21 cellular contexts compared by ENCODE assay signal in genomic region chr19:11007376-11007775, GRCh38. TPM values are rescaled to one million over a fixed set of nuclear protein-coding genes. Genes with fewer than 3 reads are reported as not detected.
DNase-seq lines count a peak whose midpoint lies in the region; ATAC-seq and TF ChIP-seq lines count a peak whose summit lies in the region.
"Had no signal": no experiment of that assay in that cellular context is flagged by ENCODE, and none has a peak within 500 bp of the region (broad histone marks: within the 10 kb centered on the region; RNA-seq: fewer than 3 reads in every experiment).

No MANE protein-coding gene starts in this region.

- no peaks in the 10 kb centered on the region for H3K27me3 ChIP-seq in trophoblast cell (ENCODE audit: insufficient read depth, low read length)
- H3K27me3 ChIP-seq: BE2C, BLaER1 had no signal

- no peak overlapping the region for H3K23ac ChIP-seq in trophoblast cell (ENCODE audit: low read length)

- H3K18ac ChIP-seq in trophoblast cell (ENCODE audit: low read length) = no peak overlapping the region

- POLR2A ChIA-PET in RWPE1 (lab: Yijun Ruan, JAX; ENCODE audit: low non-redundant PET) = no interaction called here

- 0 out of 2 replicates have a peak overlapping the region, but pooled peaks have one; percentile 1 for H3K27ac ChIP-seq in RWPE1
- no peak overlapping the region for H3K27ac ChIP-seq in trophoblast cell (ENCODE audit: low read depth, low read length)

- H4K8ac ChIP-seq in trophoblast cell (ENCODE audit: low read depth, low read length) = no peak overlapping the region

- no peak overlapping the region for H2AFZ ChIP-seq in trophoblast cell (ENCODE audit: insufficient read depth, low read length, poor library complexity)

- H3K9me3 ChIP-seq in trophoblast cell (ENCODE audit: insufficient read depth, low read depth, low read length) (no peaks in the 10 kb centered on the region), mucosa of descending colon (no peaks in the 10 kb centered on the region)
- H3K9me3 ChIP-seq: BE2C, BLaER1 had no signal

- no peak overlapping the region for H2AK5ac ChIP-seq in trophoblast cell (ENCODE audit: low read length)

- no peak overlapping the region for H2BK5ac ChIP-seq in trophoblast cell (ENCODE audit: low read depth, low read length, poor library complexity)

- no peak overlapping the region for H3K4ac ChIP-seq in trophoblast cell (ENCODE audit: low read depth, low read length)

- H2BK120ac ChIP-seq in trophoblast cell (ENCODE audit: insufficient read depth, low read length, poor library complexity) = no peak overlapping the region

- no CpG with 5 or more reads among the region's 6 CpGs for WGBS in trophoblast cell (ENCODE audit: extremely low coverage, insufficient coverage, insufficient read length)

- H4K12ac ChIP-seq in trophoblast cell (ENCODE audit: low read depth, low read length) = no peak overlapping the region

- peaks cover 57 to 67% of the 10 kb centered on the region in 2 experiments for H3K36me3 ChIP-seq in trophoblast cell (ENCODE audit: control insufficient read depth in 1 of 2, insufficient read depth in 2 of 2, low read length in 2 of 2)
- no peaks in the 10 kb centered on the region for H3K36me3 ChIP-seq in mucosa of descending colon (ENCODE audit: low read depth)

- ATAC-seq in mucosa of descending colon (no peak), SK-N-SH treated with all-trans-retinoic acid at 6 μM for 48 hours (no peak)

- no peak overlapping the region for H3K4me2 ChIP-seq in trophoblast cell (ENCODE audit: low read length)
- H3K4me2 ChIP-seq: BLaER1 had no signal

- H3K4me3 ChIP-seq in trophoblast cell (ENCODE audit: low read depth, low read length) (no peak overlapping the region), mucosa of descending colon (no peak overlapping the region)
- H3K4me3 ChIP-seq: BLaER1 had no signal

- no peak overlapping the region for H4K91ac ChIP-seq in trophoblast cell (ENCODE audit: low read depth, low read length)

- no peak overlapping the region for H3K9ac ChIP-seq in trophoblast cell (ENCODE audit: low read length)
- H3K9ac ChIP-seq: BLaER1 had no signal

- no peaks in the 10 kb centered on the region for H3K79me2 ChIP-seq in trophoblast cell (ENCODE audit: control insufficient read depth, insufficient read depth, low read length, poor library complexity)

- no peak overlapping the region for H3K14ac ChIP-seq in trophoblast cell (ENCODE audit: low read length)

- CTCF ChIA-PET in RWPE1 (lab: Yijun Ruan, JAX) = interaction anchor here (0.7 to 1.2 kb wide), 2 partner anchors 29 to 71 kb away, joined by 3 to 6 read pairs; no protein-coding TSS in a partner anchor

- no peaks in the 10 kb centered on the region for H3K79me1 ChIP-seq in trophoblast cell (ENCODE audit: low read length)

- H3K4me1 ChIP-seq in trophoblast cell (ENCODE audit: control insufficient read depth in 1 of 2, insufficient read depth in 2 of 2, low read length in 2 of 2) = no peaks in the 10 kb centered on the region
- H3K4me1 ChIP-seq in mucosa of descending colon (ENCODE audit: low read depth) = no peaks in the 10 kb centered on the region
- H3K4me1 ChIP-seq: BE2C had no signal

- DNase-seq in RWPE1 (ENCODE audit: low spot score) (no peak), islet precursor cell (peak; percentile 35), trophoblast cell (peak; percentile 77 to 88), DMS53 treated with DMSO at 0.1 percent for 48 hours (lab: John Stamatoyannopoulos, UW; ENCODE audit: unreplicated experiment) (no peak), mucosa of descending colon (no peak), inferior parietal cortex (ENCODE audit: extremely low spot score) (no peak)
- DNase-seq: 8988T; ACHN; BE2C; C1 segment of cervical spinal cord; CD4-positive, alpha-beta memory T cell; CD4-positive, CD25-positive, alpha-beta regulatory T cell; CD8-positive, alpha-beta memory T cell; COR-L47; DMS 273 treated with DMSO at 0.1 percent for 48 hours; DMS153; DMS53; DMS79 treated with DMSO at 0.1 percent for 48 hours; GF-D8 had no signal

- intact Hi-C loops in mucosa of descending colon (cut with DNase I, micrococcal nuclease) = no loop called here

- TF ChIP-seq CTCF in RWPE1 (conservative IDR thresholded peaks at IDR 0.05; ENCODE audit: low read depth) (no peak), mucosa of descending colon (IDR thresholded peaks at IDR 0.05) (no peak)

- no peak overlapping the region for H2BK12ac ChIP-seq in trophoblast cell (ENCODE audit: low read length)

TF ChIP-seq in SK-N-SH treated with all-trans-retinoic acid at 6 μM for 48 hours, 23 proteins besides CTCF, POLR2A, EP300 and RAD21 (continues in another document):
- no peak for TF ChIP-seq TSHZ2 (CRISPR knock-in tag; IDR thresholded peaks at IDR 0.05)
- no peak for TF ChIP-seq PATZ1 (CRISPR knock-in tag; IDR thresholded peaks at IDR 0.05; ENCODE audit: borderline replicate concordance)
- TF ChIP-seq ZNF70 (CRISPR knock-in tag; IDR thresholded peaks at IDR 0.05) = no peak
- TF ChIP-seq PPARA (CRISPR knock-in tag; IDR thresholded peaks at IDR 0.05; ENCODE audit: borderline replicate concordance) = no peak
- TF ChIP-seq, protein P1, sequence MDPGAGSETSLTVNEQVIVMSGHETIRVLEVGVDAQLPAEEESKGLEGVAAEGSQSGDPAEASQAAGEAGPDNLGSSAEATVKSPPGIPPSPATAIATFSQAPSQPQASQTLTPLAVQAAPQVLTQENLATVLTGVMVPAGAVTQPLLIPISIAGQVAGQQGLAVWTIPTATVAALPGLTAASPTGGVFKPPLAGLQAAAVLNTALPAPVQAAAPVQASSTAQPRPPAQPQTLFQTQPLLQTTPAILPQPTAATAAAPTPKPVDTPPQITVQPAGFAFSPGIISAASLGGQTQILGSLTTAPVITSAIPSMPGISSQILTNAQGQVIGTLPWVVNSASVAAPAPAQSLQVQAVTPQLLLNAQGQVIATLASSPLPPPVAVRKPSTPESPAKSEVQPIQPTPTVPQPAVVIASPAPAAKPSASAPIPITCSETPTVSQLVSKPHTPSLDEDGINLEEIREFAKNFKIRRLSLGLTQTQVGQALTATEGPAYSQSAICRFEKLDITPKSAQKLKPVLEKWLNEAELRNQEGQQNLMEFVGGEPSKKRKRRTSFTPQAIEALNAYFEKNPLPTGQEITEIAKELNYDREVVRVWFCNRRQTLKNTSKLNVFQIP (CRISPR knock-in tag; IDR thresholded peaks at IDR 0.05; ENCODE audit: borderline replicate concordance, low read depth) = no peak
- no peak for TF ChIP-seq ZNF565 (CRISPR knock-in tag; conservative IDR thresholded peaks at IDR 0.05; ENCODE audit: low read depth)
- TF ChIP-seq ZC3H10 (CRISPR knock-in tag; IDR thresholded peaks at IDR 0.05) = no peak
- TF ChIP-seq ESRRG (CRISPR knock-in tag; IDR thresholded peaks at IDR 0.05) = no peak
- no peak for TF ChIP-seq BACH2 (CRISPR knock-in tag; IDR thresholded peaks at IDR 0.05; ENCODE audit: borderline replicate concordance)
- no peak for TF ChIP-seq ISL1 (CRISPR knock-in tag; IDR thresholded peaks at IDR 0.05)
- TF ChIP-seq OSR1 (CRISPR knock-in tag; IDR thresholded peaks at IDR 0.05) = no peak
- TF ChIP-seq CSRNP3 (CRISPR knock-in tag; IDR thresholded peaks at IDR 0.05) = no peak

RNA-seq across cellular contexts. Expression of gene SMARCA4, which starts 46.5 kb away (rescaled TPM):
- 117 and 121 TPM in 2 replicates for polyA plus RNA-seq in trophoblast cell (2013)
- 10 to 100 TPM; 81.5 to 86.5 (median 86.3) TPM for total RNA-seq in mucosa of descending colon

Comparison
In these comparisons a context has a peak if more than half of its experiments do, and no peak if none do; other contexts are left out.
1. DNase-seq: peak in islet precursor cell (single experiment) and trophoblast cell (2 of 2); none in RWPE1 (single experiment), DMS53 treated with DMSO at 0.1 percent for 48 hours (single experiment), mucosa of descending colon (0 of 3) and inferior parietal cortex (single experiment).